25 cellular contexts compared by ENCODE assay signal in genomic region chr19:35355851-35356460, GRCh38. TPM values are rescaled to one million over a fixed set of nuclear protein-coding genes. Genes with fewer than 3 reads are reported as not detected.
DNase-seq lines count a peak whose midpoint lies in the region; ATAC-seq, FAIRE-seq and TF ChIP-seq lines count a peak whose summit lies in the region.
"Had no signal": no experiment of that assay in that cellular context is flagged by ENCODE, and none has a peak within 500 bp of the region (broad histone marks: within the 10 kb centered on the region; RNA-seq: fewer than 3 reads in every experiment).

No MANE protein-coding gene starts in this region.

- H3K4me3 ChIP-seq in right atrium auricular region (no peak overlapping the region), GM12878 (no peak overlapping the region), osteoblast (ENCODE audit: insufficient read depth, low read length) (no peak overlapping the region)
- H3K4me3 ChIP-seq: ascending aorta, transverse colon had no signal

- DNase-seq in Right ventricle myocardium superior (no peak), right atrium auricular region (ENCODE audit: low spot score) (no peak), GM12878 (ENCODE audit: low read depth, low spot score) (no peak), left lobe of liver (ENCODE audit: low spot score) (peak; percentile 43), omental fat pad (ENCODE audit: low spot score) (no peak), anterior cingulate cortex (lab: John Stamatoyannopoulos, UW) (no peak), osteoblast (ENCODE audit: insufficient read length, low spot score, missing footprints) (no peak), cerebellum (ENCODE audit: low spot score) (no peak)
- DNase-seq: activated CD4-positive, alpha-beta T cell treated with anti-CD3 and anti-CD28 coated beads, Interleukin-2, amount 50 U/mL, for 4 hours; central memory CD4-positive, alpha-beta T cell; effector CD4-positive, alpha-beta T cell; hippocampal formation; MV-4-11; NCI-H526; stimulated activated naive CD8-positive, alpha-beta T cell treated with anti-CD3 and anti-CD28 coated beads, Interleukin-15, amount 100 ng/mL, for 72 hours; transverse colon had no signal

- H3K27ac ChIP-seq in right atrium auricular region (no peak overlapping the region), GM12878 (ENCODE audit: control insufficient read depth, insufficient read depth) (no peak overlapping the region), osteoblast (ENCODE audit: low read depth, low read length) (no peak overlapping the region)
- H3K27ac ChIP-seq: ascending aorta, transverse colon had no signal

- no peak for TF ChIP-seq RAD21 in GM12878 (IDR thresholded peaks at IDR 0.05; ENCODE audit: insufficient read depth, low read depth, low read length)

- BruUV-seq in GM12878 (replicated peaks; lab: Mats Ljungman, UMichigan) = no TSS peak

- CTCF ChIA-PET in GM12878 (lab: Yijun Ruan, JAX) = interaction anchor here (1.4 to 6.7 kb wide), 6 partner anchors 13 to 138 kb away, joined by 3 to 168 read pairs (median 16); no protein-coding TSS in a partner anchor

- H3K4me2 ChIP-seq in GM12878 (ENCODE audit: control insufficient read depth, insufficient read depth) (no peak overlapping the region), osteoblast (ENCODE audit: insufficient read depth, low read length) (no peak overlapping the region)

- ATAC-seq in Right ventricle myocardium superior (ENCODE audit: poor library complexity) (peak; percentile 51), GM12878 (no peak), left lobe of liver (peak; percentile 45), omental fat pad (ENCODE audit: low FRiP score) (no peak)
- ATAC-seq: SK-N-SH treated with all-trans-retinoic acid at 6 μM for 48 hours; stimulated activated naive CD8-positive, alpha-beta T cell treated with anti-CD3 and anti-CD28 coated beads, Interleukin-15, amount 100 ng/mL, for 72 hours had no signal

- H3K9ac ChIP-seq in GM12878 (ENCODE audit: control insufficient read depth, insufficient read depth, low read length) = no peak overlapping the region

- in situ Hi-C loops in GM12878 (cut with MboI) = no loop called here

- H3K36me3 ChIP-seq in right atrium auricular region = no peaks in the 10 kb centered on the region
- H3K36me3 ChIP-seq in GM12878 (ENCODE audit: control insufficient read depth in 2 of 2, insufficient read depth in 2 of 2, low read length in 1 of 2) = no peaks in the 10 kb centered on the region
- no peaks in the 10 kb centered on the region for H3K36me3 ChIP-seq in osteoblast (ENCODE audit: insufficient read depth, low read length)
- H3K36me3 ChIP-seq: ascending aorta, transverse colon had no signal

- RAD21 ChIA-PET in GM12878 (lab: Charles Lee; ENCODE audit: unreplicated experiment) = interaction anchor here (0.7 to 6.8 kb wide), 10 partner anchors 18 to 153 kb away, joined by 3 to 143 read pairs (median 37); no protein-coding TSS in a partner anchor

- no peak for TF ChIP-seq CTCF in right atrium auricular region (IDR thresholded peaks at IDR 0.05)
- TF ChIP-seq CTCF in GM12878 (IDR thresholded peaks at IDR 0.05 in 2 of 3, conservative IDR thresholded peaks at IDR 0.05 in 1 of 3; ENCODE audit: control insufficient read depth in 2 of 3, extremely low read depth in 1 of 3, insufficient read depth in 1 of 3, low read depth in 3 of 3, low read length in 3 of 3) = no peak
- TF ChIP-seq CTCF in omental fat pad (IDR thresholded peaks at IDR 0.05) = no peak
- TF ChIP-seq CTCF in osteoblast (IDR thresholded peaks at IDR 0.05; ENCODE audit: extremely low read depth, low read depth, low read length) = no peak

- FAIRE-seq in GM12878 (lab: Jason Lieb, UNC) = no peak
- FAIRE-seq: frontal cortex, islet of Langerhans had no signal

- no peaks in the 10 kb centered on the region for H4K20me1 ChIP-seq in GM12878 (ENCODE audit: control insufficient read depth, insufficient read depth)
- no peaks in the 10 kb centered on the region for H4K20me1 ChIP-seq in osteoblast (ENCODE audit: insufficient read depth, low read length)

- intact Hi-C loops in Right ventricle myocardium superior (cut with DNase I) = no loop called here
- intact Hi-C loops in GM12878 (cut with micrococcal nuclease; ENCODE audit: unreplicated experiment) = no loop called here

- H3K79me2 ChIP-seq in GM12878 (ENCODE audit: control insufficient read depth, insufficient read depth, low read length) (no peaks in the 10 kb centered on the region), osteoblast (ENCODE audit: insufficient read depth, low read length) (no peaks in the 10 kb centered on the region)

- WGBS in GM12878 (ENCODE audit: insufficient coverage, insufficient replicate concordance, low lambda C conversion rate, missing lambda C conversion rate) = 57% methylated on average over 6 of the region's 6 CpGs

- H3K9me3 ChIP-seq in right atrium auricular region (no peaks in the 10 kb centered on the region), GM12878 (replicated peaks; ENCODE audit: control insufficient read depth, insufficient read depth, low read length) (no peaks in the 10 kb centered on the region), osteoblast (ENCODE audit: low read depth, low read length) (no peaks in the 10 kb centered on the region)
- H3K9me3 ChIP-seq: ascending aorta, transverse colon had no signal

- POLR2A ChIA-PET in GM12878 (lab: Charles Lee) = interaction anchor here (0.6 to 5.5 kb wide), 9 partner anchors 19 to 230 kb away, joined by 3 to 30 read pairs (median 4); partner anchors contain the start of gene PMIS2

- H2AFZ ChIP-seq in GM12878 (ENCODE audit: control insufficient read depth, low read depth, low read length) (no peak overlapping the region), osteoblast (ENCODE audit: low read length) (no peak overlapping the region)

- H3K4me1 ChIP-seq in right atrium auricular region (peaks cover 0 to 6% of the 10 kb centered on the region in 2 donors), GM12878 (ENCODE audit: control insufficient read depth, insufficient read depth, low read length) (peaks cover 22% of the 10 kb centered on the region), osteoblast (ENCODE audit: insufficient read depth, low read length) (no peaks in the 10 kb centered on the region)
- H3K4me1 ChIP-seq: ascending aorta, transverse colon had no signal

- no peak for TF ChIP-seq POLR2A in GM12878 (IDR thresholded peaks at IDR 0.05; ENCODE audit: low read depth, low read length)

- no peaks in the 10 kb centered on the region for H3K27me3 ChIP-seq in right atrium auricular region
- H3K27me3 ChIP-seq in GM12878 (replicated peaks in 1 of 2; ENCODE audit: control insufficient read depth in 2 of 2, insufficient read depth in 2 of 2, low read length in 1 of 2) = no peaks in the 10 kb centered on the region
- peaks cover 11% of the 10 kb centered on the region for H3K27me3 ChIP-seq in osteoblast (ENCODE audit: insufficient read depth, low read length)
- H3K27me3 ChIP-seq: ascending aorta, transverse colon had no signal

- SMC1A ChIA-PET in GM12878 (lab: Charles Lee; ENCODE audit: uncharacterized antibody, unreplicated experiment) = interaction anchor here (1.3 to 7.1 kb wide), 10 partner anchors 21 to 214 kb away, joined by 3 to 123 read pairs (median 13); no protein-coding TSS in a partner anchor

- no peak for TF ChIP-seq EP300 in GM12878 (IDR thresholded peaks at IDR 0.05; ENCODE audit: borderline replicate concordance in 1 of 2, control insufficient read depth in 1 of 2, low read depth in 2 of 2, low read length in 2 of 2)

RNA-seq across cellular contexts. Expression of gene FFAR3, which starts 2.3 kb away (rescaled TPM):
- total RNA-seq in Right ventricle myocardium superior (not detected), right atrium auricular region (not detected), GM12878 (2014; rRNA removed) (not detected in 2 replicates), GM12878 (2014; rRNA removed; fragmentation: Illumina TruSeq; extraction: Trizol) (not detected in 2 replicates), GM12878 (2021) (0.18 TPM in 1 of 2 replicates, not detected in the other), left lobe of liver (not detected), omental fat pad (1 to 10 TPM in 3 of 4 donors, under 1 TPM in 1; 0.95 to 5.5 (median 2.2) TPM), osteoblast (not detected in 2 replicates), cerebellum (not detected)
- total RNA-seq in GM12878 (2013; cell fraction: nucleolus; rRNA removed) = 0.42 and 0.44 TPM in 2 replicates
- polyA plus RNA-seq in GM12878 (2011; ENCODE audit: low read depth) = not detected
- polyA plus RNA-seq in GM12878 (2011; rRNA removed) (not detected in 2 replicates), GM12878 (2014; fragmentation: Illumina TruSeq; extraction: Trizol) (0.15 TPM in 1 of 2 replicates, not detected in the other), GM12878 (2014; fragmentation: Nextera tagmentation; extraction: Ambion mirVana) (not detected), GM12878 (2014; rRNA removed) (not detected in 2 replicates), GM12878 (2016; fragmentation: Nextera tagmentation; extraction: Ambion mirVana) (not detected)
- polyA plus RNA-seq in GM12878 (2011; cell fraction: cytosol; rRNA removed) = not detected in 2 replicates
- polyA plus RNA-seq in GM12878 (2011; cell fraction: nucleus; rRNA removed) = 0.12 and 0.36 TPM in 2 replicates
- polyA plus RNA-seq in GM12878 (2012) = 0.15 TPM in 1 of 2 replicates, not detected in the other
- not detected in 2 replicates for polyA minus RNA-seq in GM12878 (2011; rRNA and poly(A)+ RNA removed)
- polyA minus RNA-seq in GM12878 (2011; cell fraction: cytosol; rRNA and poly(A)+ RNA removed) = not detected in 2 replicates
- polyA minus RNA-seq in GM12878 (2011; cell fraction: nucleus; rRNA and poly(A)+ RNA removed) = not detected in 2 replicates
- total RNA-seq: ascending aorta, frontal cortex, RPMI7951 had no signal
- polyA plus RNA-seq: BJ, esophagus had no signal

RNA-seq across cellular contexts. Expression of gene FFAR1, which starts 8.3 kb away (rescaled TPM):
- not detected for total RNA-seq in Right ventricle myocardium superior
- total RNA-seq in right atrium auricular region = not detected
- 4.1 and 5.1 TPM in 2 replicates for total RNA-seq in GM12878 (2013; cell fraction: nucleolus; rRNA removed)
- 0.27 and 0.28 TPM in 2 replicates for total RNA-seq in GM12878 (2014; rRNA removed)
- total RNA-seq in GM12878 (2014; rRNA removed; fragmentation: Illumina TruSeq; extraction: Trizol) = 0.13 TPM in 1 of 2 replicates, not detected in the other
- total RNA-seq in GM12878 (2021) = 0.43 and 0.62 TPM in 2 replicates
- 0.92 TPM for polyA plus RNA-seq in GM12878 (2011; ENCODE audit: low read depth)
- polyA plus RNA-seq in GM12878 (2011; rRNA removed) = 0.13 and 0.15 TPM in 2 replicates
- polyA plus RNA-seq in GM12878 (2011; cell fraction: cytosol; rRNA removed) = 0.19 and 0.28 TPM in 2 replicates
- 1.5 TPM in 2 replicates for polyA plus RNA-seq in GM12878 (2011; cell fraction: nucleus; rRNA removed)
- 0.49 and 1.6 TPM in 2 replicates for polyA plus RNA-seq in GM12878 (2012)
- polyA plus RNA-seq in GM12878 (2014; fragmentation: Illumina TruSeq; extraction: Trizol) = 0.10 TPM in 1 of 2 replicates, not detected in the other
- polyA plus RNA-seq in GM12878 (2014; fragmentation: Nextera tagmentation; extraction: Ambion mirVana) = under 1 TPM; 0.05 to 0.07 TPM
- 0.32 and 0.51 TPM in 2 replicates for polyA plus RNA-seq in GM12878 (2014; rRNA removed)
- polyA plus RNA-seq in GM12878 (2016; fragmentation: Nextera tagmentation; extraction: Ambion mirVana) = not detected
- 0.26 TPM in 1 of 2 replicates, not detected in the other for polyA minus RNA-seq in GM12878 (2011; rRNA and poly(A)+ RNA removed)
- not detected in 2 replicates for polyA minus RNA-seq in GM12878 (2011; cell fraction: cytosol; rRNA and poly(A)+ RNA removed)
- 0.24 and 0.77 TPM in 2 replicates for polyA minus RNA-seq in GM12878 (2011; cell fraction: nucleus; rRNA and poly(A)+ RNA removed)
- not detected for total RNA-seq in left lobe of liver
- not detected for total RNA-seq in omental fat pad
- total RNA-seq in osteoblast = not detected in 2 replicates
- not detected for total RNA-seq in cerebellum
- total RNA-seq: A673, ascending aorta, frontal cortex, lung microvascular endothelial cell, RPMI7951 had no signal
- polyA plus RNA-seq: BJ, esophagus had no signal

RNA-seq across cellular contexts. Expression of gene GPR42, which starts 14.9 kb away (rescaled TPM):
- total RNA-seq in Right ventricle myocardium superior (not detected), right atrium auricular region (not detected), GM12878 (2014; rRNA removed) (not detected in 2 replicates), GM12878 (2014; rRNA removed; fragmentation: Illumina TruSeq; extraction: Trizol) (not detected in 2 replicates), GM12878 (2021) (0.13 TPM in 1 of 2 replicates, not detected in the other), left lobe of liver (not detected), omental fat pad (under 1 TPM in 2 of 4 donors, not detected in 2; 0.37 to 0.79 TPM), osteoblast (not detected in 2 replicates), cerebellum (not detected)
- not detected in 2 replicates for total RNA-seq in GM12878 (2013; cell fraction: nucleolus; rRNA removed)
- not detected for polyA plus RNA-seq in GM12878 (2011; ENCODE audit: low read depth)
- polyA plus RNA-seq in GM12878 (2011; rRNA removed) (not detected in 2 replicates), GM12878 (2014; fragmentation: Illumina TruSeq; extraction: Trizol) (not detected in 2 replicates), GM12878 (2014; fragmentation: Nextera tagmentation; extraction: Ambion mirVana) (not detected), GM12878 (2014; rRNA removed) (not detected in 2 replicates), GM12878 (2016; fragmentation: Nextera tagmentation; extraction: Ambion mirVana) (not detected)
- not detected in 2 replicates for polyA plus RNA-seq in GM12878 (2011; cell fraction: cytosol; rRNA removed)
- 0.10 TPM in 1 of 2 replicates, not detected in the other for polyA plus RNA-seq in GM12878 (2011; cell fraction: nucleus; rRNA removed)
- polyA plus RNA-seq in GM12878 (2012) = 0.25 TPM in 1 of 2 replicates, not detected in the other
- polyA minus RNA-seq in GM12878 (2011; rRNA and poly(A)+ RNA removed) = not detected in 2 replicates
- not detected in 2 replicates for polyA minus RNA-seq in GM12878 (2011; cell fraction: cytosol; rRNA and poly(A)+ RNA removed)
- not detected in 2 replicates for polyA minus RNA-seq in GM12878 (2011; cell fraction: nucleus; rRNA and poly(A)+ RNA removed)
- total RNA-seq: A673, ascending aorta, frontal cortex, lung microvascular endothelial cell, RPMI7951, transverse colon had no signal
- polyA plus RNA-seq: BJ, esophagus had no signal

RNA-seq across cellular contexts. Expression of gene CD22, which starts 27.0 kb away (rescaled TPM):
- 0.56 TPM for total RNA-seq in Right ventricle myocardium superior
- 1 to 10 TPM in 1 of 2 donors, not detected in 1; 1.4 TPM for total RNA-seq in right atrium auricular region
- total RNA-seq in GM12878 (2013; cell fraction: nucleolus; rRNA removed) = 1,882 and 2,109 TPM in 2 replicates
- total RNA-seq in GM12878 (2014; rRNA removed) = 238 and 245 TPM in 2 replicates
- total RNA-seq in GM12878 (2014; rRNA removed; fragmentation: Illumina TruSeq; extraction: Trizol) = 124 and 140 TPM in 2 replicates
- total RNA-seq in GM12878 (2021) = 261 and 294 TPM in 2 replicates
- polyA plus RNA-seq in GM12878 (2011; ENCODE audit: low read depth) = 284 TPM
- polyA plus RNA-seq in GM12878 (2011; rRNA removed) = 216 and 271 TPM in 2 replicates
- polyA plus RNA-seq in GM12878 (2011; cell fraction: cytosol; rRNA removed) = 276 and 316 TPM in 2 replicates
- polyA plus RNA-seq in GM12878 (2011; cell fraction: nucleus; rRNA removed) = 443 and 480 TPM in 2 replicates
- polyA plus RNA-seq in GM12878 (2012) = 310 and 327 TPM in 2 replicates
- 288 and 344 TPM in 2 replicates for polyA plus RNA-seq in GM12878 (2014; fragmentation: Illumina TruSeq; extraction: Trizol)
- polyA plus RNA-seq in GM12878 (2014; fragmentation: Nextera tagmentation; extraction: Ambion mirVana) = 10 to 100 TPM; 23.0 to 24.4 TPM
- 316 and 325 TPM in 2 replicates for polyA plus RNA-seq in GM12878 (2014; rRNA removed)
- polyA plus RNA-seq in GM12878 (2016; fragmentation: Nextera tagmentation; extraction: Ambion mirVana) = 10 to 100 TPM; 78.2 to 81.0 TPM
- polyA minus RNA-seq in GM12878 (2011; rRNA and poly(A)+ RNA removed) = 482 and 491 TPM in 2 replicates
- 141 and 142 TPM in 2 replicates for polyA minus RNA-seq in GM12878 (2011; cell fraction: cytosol; rRNA and poly(A)+ RNA removed)
- 170 and 251 TPM in 2 replicates for polyA minus RNA-seq in GM12878 (2011; cell fraction: nucleus; rRNA and poly(A)+ RNA removed)
- total RNA-seq in left lobe of liver = 1.2 TPM
- total RNA-seq in omental fat pad = 1 to 10 TPM; 1.3 to 5.8 (median 2.7) TPM
- total RNA-seq in osteoblast = under 0.01 TPM in 1 of 2 replicates, not detected in the other
- not detected for total RNA-seq in cerebellum
- total RNA-seq: A673, frontal cortex, lung microvascular endothelial cell had no signal
- polyA plus RNA-seq: BJ had no signal

Comparison
In these comparisons a context has a peak if more than half of its experiments do, and no peak if none do; other contexts are left out.
1. ATAC-seq: peak in Right ventricle myocardium superior (single experiment) and left lobe of liver (single experiment); none in GM12878 (single experiment) and omental fat pad (single experiment).